Comparison of ENCODE assay signal across 8 cellular contexts in genomic region chr10:11035318-11035920, GRCh38. TPM values are rescaled to one million over a fixed set of nuclear protein-coding genes. Genes with fewer than 3 reads are reported as not detected.
A peak's percentile ranks its signal among the peaks of the same experiment; 100 is the strongest.
DNase-seq lines count a peak whose midpoint lies in the region; ATAC-seq and TF ChIP-seq lines count a peak whose summit lies in the region.
"Had no signal": no experiment of that assay in that cellular context is flagged by ENCODE, and none has a peak within 500 bp of the region (broad histone marks: within the 10 kb centered on the region; RNA-seq: fewer than 3 reads in every experiment).

No MANE protein-coding gene starts in this region.

- TF ChIP-seq EP300 in transverse colon (IDR thresholded peaks at IDR 0.05; ENCODE audit: low read depth) = no peak

- H3K27me3 Mint-ChIP-seq in chondrocyte (ENCODE audit: low read depth) = no peaks in the 10 kb centered on the region

- H3K9me3 Mint-ChIP-seq in chondrocyte (ENCODE audit: low read depth) = no peaks in the 10 kb centered on the region

- H3K27ac ChIP-seq in HUES6 (ENCODE audit: low read depth, low read length) (peak overlapping the region; percentile 50; the same call in 1 of the 2 replicates), iPS DF 6.9 (ENCODE audit: low read length) (no peak overlapping the region), transverse colon (peak overlapping the region in 3 of 4 donors; percentile 22 to 29 (median 22))

- H3K36me3 ChIP-seq in HUES6 (ENCODE audit: control insufficient read depth, insufficient read depth, low read length) = no peaks in the 10 kb centered on the region
- no peaks in the 10 kb centered on the region for H3K36me3 ChIP-seq in iPS DF 6.9 (ENCODE audit: control insufficient read depth, insufficient read depth, low read length)
- no peaks in the 10 kb centered on the region for H3K36me3 ChIP-seq in transverse colon

- no peak for ATAC-seq in GM18519 (IDR thresholded peaks at IDR 0.05; ENCODE audit: low FRiP score, unreplicated experiment)
- ATAC-seq: SK-N-SH treated with all-trans-retinoic acid at 6 μM for 48 hours had no signal

- in situ Hi-C loops in transverse colon (cut with MboI; ENCODE audit: low pct_ligation_motif_present in 1 of 4, low pct_unique_long_range_greater_than_20kb in 1 of 4, low sequenced_read_pairs in 3 of 4) = loop anchor here in 3 of 4 donors (25.0 kb wide), 2 partner anchors 1423 to 1698 kb away; no protein-coding TSS in a partner anchor

- no CpG with 5 or more reads among the region's 4 CpGs for WGBS in iPS DF 6.9 (ENCODE audit: insufficient coverage, insufficient read length)
- 42 to 87% methylated on average over 2 to 4 of the region's 4 CpGs for WGBS in transverse colon (ENCODE audit: low coverage in 1 of 2), 2 donors

- no peak for TF ChIP-seq POLR2A in transverse colon (IDR thresholded peaks at IDR 0.05)

- peaks cover 1% of the 10 kb centered on the region for H3K36me3 Mint-ChIP-seq in chondrocyte (ENCODE audit: low read depth)

- intact Hi-C loops in transverse colon (cut with DNase I; ENCODE audit: low total_unique reads) = no loop called here
- intact Hi-C loops in head of caudate nucleus (cut with DNase I) = no loop called here

- TF ChIP-seq CTCF in chondrocyte (IDR thresholded peaks at IDR 0.05) (no peak), transverse colon (IDR thresholded peaks at IDR 0.05) (no peak)

- H3K4me1 ChIP-seq in HUES6 (ENCODE audit: control insufficient read depth, insufficient read depth, low read length) (peaks cover 26% of the 10 kb centered on the region), iPS DF 6.9 (ENCODE audit: control insufficient read depth, insufficient read depth, low read length) (peaks cover 5% of the 10 kb centered on the region; the same call in 1 of the 2 replicates), transverse colon (peaks cover 0 to 36% (median 13%) of the 10 kb centered on the region in 4 donors)

- H3K9ac ChIP-seq in HUES6 (ENCODE audit: low read length) = peak overlapping the region; percentile 20

- H3K27ac Mint-ChIP-seq in chondrocyte (ENCODE audit: unreplicated experiment) = peak overlapping the region; percentile 29

- no peak for DNase-seq in chondrocyte (ENCODE audit: low spot score)
- DNase-seq in iPS DF 6.9 (ENCODE audit: low read depth, low spot score) = peak; percentile 37
- DNase-seq in transverse colon = peak; percentile 34
- no peak for DNase-seq in head of caudate nucleus
- DNase-seq in NOMO-1 (lab: John Stamatoyannopoulos, UW; ENCODE audit: unreplicated experiment in 2 of 2) = no peak

- H3K9me3 ChIP-seq in HUES6 (ENCODE audit: control insufficient read depth, insufficient read depth, low read depth, low read length) (no peaks in the 10 kb centered on the region), iPS DF 6.9 (ENCODE audit: control insufficient read depth, insufficient read depth, low read length) (no peaks in the 10 kb centered on the region), transverse colon (no peaks in the 10 kb centered on the region)

- H3K4me3 ChIP-seq in HUES6 (ENCODE audit: low read depth, low read length) (no peak overlapping the region), iPS DF 6.9 (ENCODE audit: low read length) (no peak overlapping the region), transverse colon (no peak overlapping the region)

- H3K27me3 ChIP-seq in HUES6 (ENCODE audit: control insufficient read depth, insufficient read depth, low read length) (no peaks in the 10 kb centered on the region), iPS DF 6.9 (ENCODE audit: control insufficient read depth, insufficient read depth, low read length) (no peaks in the 10 kb centered on the region), transverse colon (no peaks in the 10 kb centered on the region)

- peaks cover 14% of the 10 kb centered on the region for H3K4me1 Mint-ChIP-seq in chondrocyte (ENCODE audit: low read depth)

- no peak overlapping the region for H3K4me3 Mint-ChIP-seq in chondrocyte (ENCODE audit: unreplicated experiment)

RNA-seq across cellular contexts. Expression of gene CELF2, which starts 17.7 kb away (rescaled TPM):
- total RNA-seq in chondrocyte (11.6 to 44.9 TPM (median 44.3 TPM) in 3 replicates), transverse colon (10 to 100 TPM; 27.0 to 44.1 (median 31.3) TPM)

Comparison
In these comparisons a context has a peak if more than half of its experiments do, and no peak if none do; other contexts are left out.
1. DNase-seq: peak in iPS DF 6.9 (single experiment) and transverse colon (single experiment); none in chondrocyte (single experiment), head of caudate nucleus (0 of 42) and NOMO-1 (0 of 2).